1 cellular context compared by ENCODE assay signal in genomic region chr22:39021552-39022250, GRCh38.
TF ChIP-seq lines count a peak whose summit lies in the region.

No MANE protein-coding gene starts in this region.

TF ChIP-seq in endothelial cell of umbilical vein, 7 proteins besides CTCF, POLR2A, EP300 and RAD21:
- no peak for TF ChIP-seq JUN (IDR thresholded peaks at IDR 0.05; ENCODE audit: borderline replicate concordance, insufficient read depth, insufficient read length, low read depth)
- TF ChIP-seq EZH2 (IDR thresholded peaks at IDR 0.05; ENCODE audit: borderline replicate concordance, low read depth, low read length, severe bottlenecking), result no peak
- TF ChIP-seq MYC (IDR thresholded peaks at IDR 0.05; ENCODE audit: low read depth, low read length), result no peak
- TF ChIP-seq POLR2AphosphoS5 (IDR thresholded peaks at IDR 0.05; ENCODE audit: insufficient read depth, low read depth, low read length), result no peak
- TF ChIP-seq FOS (IDR thresholded peaks at IDR 0.05; ENCODE audit: borderline replicate concordance, insufficient read depth, low read length), result no peak
- no peak for TF ChIP-seq GATA2 (IDR thresholded peaks at IDR 0.05; ENCODE audit: insufficient read depth, insufficient read length, low read depth, low read length)
- no peak for TF ChIP-seq MAX (IDR thresholded peaks at IDR 0.05; ENCODE audit: insufficient read depth, insufficient read length)
TF ChIP-seq in endothelial cell of umbilical vein: peak in this region for 0.
